In genomic region chr5:266311-267026, GRCh38 we compare ENCODE assay signal across 1 cellular context.
TF ChIP-seq lines count a peak whose summit lies in the region.

No MANE protein-coding gene starts in this region.

TF ChIP-seq in IMR-90, 13 proteins besides CTCF, POLR2A, EP300 and RAD21:
- peak; percentile 56 for TF ChIP-seq FOS (IDR thresholded peaks at IDR 0.05; ENCODE audit: low read depth, low read length)
TF ChIP-seq in IMR-90: peak in this region for 1; not testable (repeated sequence) for 12.
